Comparison of ENCODE assay signal across 1 cellular context in the genomic region with DNA sequence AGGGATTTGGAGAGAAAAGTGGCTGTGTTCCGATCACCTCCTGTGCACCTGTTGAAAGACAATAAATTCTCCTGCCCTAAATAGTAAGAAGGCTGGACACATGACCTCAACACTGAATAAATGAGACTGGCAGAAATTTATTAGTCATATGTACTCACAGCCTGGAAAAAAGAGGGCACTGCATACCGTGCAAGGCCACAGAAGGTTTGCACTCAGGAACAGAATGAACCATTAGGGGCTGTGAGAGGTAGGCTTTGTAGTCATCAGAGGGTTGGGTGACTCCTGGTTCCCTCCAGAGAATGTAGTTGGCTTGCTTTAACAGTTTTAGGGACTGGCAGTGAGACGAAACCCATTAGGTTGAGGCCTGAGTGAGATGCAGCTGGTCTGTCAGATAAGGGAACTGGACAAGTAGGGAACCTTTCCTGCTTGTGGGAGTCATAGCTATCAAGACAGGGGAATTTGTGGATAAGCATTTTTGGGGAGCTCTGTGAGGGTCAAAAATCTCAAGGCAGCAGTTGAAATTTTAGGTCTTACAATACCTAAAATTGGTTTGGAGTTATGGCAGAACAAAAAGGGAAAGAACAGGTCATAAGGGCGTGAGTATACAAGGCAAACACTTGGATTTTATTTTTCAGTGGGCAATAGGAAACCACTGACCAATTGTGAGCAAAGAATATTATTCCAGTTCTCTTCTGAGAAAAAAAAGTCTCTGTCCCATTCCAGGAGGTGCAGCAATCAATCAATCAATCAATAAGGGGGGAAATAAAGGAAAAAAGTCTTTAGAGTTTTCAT.
TF ChIP-seq lines count a peak whose summit lies in the region.

No MANE protein-coding gene starts in this region.

TF ChIP-seq in K562, 482 proteins besides CTCF, POLR2A, EP300 and RAD21 (continued from another document and continues in another):
- TF ChIP-seq ZNF639 (CRISPR knock-in tag; conservative IDR thresholded peaks at IDR 0.05 in 1 of 2, IDR thresholded peaks at IDR 0.05 in 1 of 2) (no peak; a peak in 1 of 4 replicates), HIVEP1 (CRISPR knock-in tag; IDR thresholded peaks at IDR 0.05) (no peak), PML (IDR thresholded peaks at IDR 0.05; ENCODE audit: low read length) (peak; percentile 95), ATF3 (IDR thresholded peaks at IDR 0.05) (peak; percentile 63; the same call in 1 of the 2 replicates), ATF3 (CRISPR knock-in tag; conservative IDR thresholded peaks at IDR 0.05) (0 out of 2 replicates have a peak, but pooled peaks have one; percentile 38), SRSF1 (IDR thresholded peaks at IDR 0.05; ENCODE audit: low read depth, low read length) (no peak), UBTF (IDR thresholded peaks at IDR 0.05; ENCODE audit: borderline replicate concordance in 1 of 2, low read depth in 2 of 2, low read length in 2 of 2) (peak in 1 of 2 experiments; percentile 82; a peak in 1 of 4 replicates), ZNF668 (CRISPR knock-in tag; IDR thresholded peaks at IDR 0.05) (no peak), ZBTB43 (CRISPR knock-in tag; IDR thresholded peaks at IDR 0.05) (no peak), ZBTB2 (IDR thresholded peaks at IDR 0.05) (peak; percentile 77; the same call in 1 of the 2 replicates), DEAF1 (CRISPR knock-in tag; IDR thresholded peaks at IDR 0.05) (peak; percentile 39; the same call in 1 of the 2 replicates), GTF2B (IDR thresholded peaks at IDR 0.05; ENCODE audit: extremely low read depth, insufficient read length) (no peak), SREBF1 (IDR thresholded peaks at IDR 0.05; ENCODE audit: borderline replicate concordance, low read depth, low read length) (0 out of 2 replicates have a peak, but pooled peaks have one; percentile 63), KAT2B (IDR thresholded peaks at IDR 0.05; ENCODE audit: low read depth, low read length) (no peak), ZBTB1 (CRISPR knock-in tag; IDR thresholded peaks at IDR 0.05; ENCODE audit: borderline replicate concordance, low read depth) (no peak), FOXO4 (CRISPR knock-in tag; IDR thresholded peaks at IDR 0.05) (no peak), RBM15 (IDR thresholded peaks at IDR 0.05; ENCODE audit: insufficient read depth, low read length) (no peak), ZBTB49 (CRISPR knock-in tag; IDR thresholded peaks at IDR 0.05; ENCODE audit: borderline replicate concordance) (no peak), ZNF274 (IDR thresholded peaks at IDR 0.05; ENCODE audit: borderline replicate concordance, low read depth, low read length) (no peak; the same call in 1 of the 2 replicates), ESRRA (IDR thresholded peaks at IDR 0.05; ENCODE audit: borderline replicate concordance, low read depth) (no peak; the same call in 1 of the 2 replicates), KDM4B (IDR thresholded peaks at IDR 0.05; ENCODE audit: borderline replicate concordance in 2 of 2, low read depth in 1 of 2) (no peak), HCFC1 (IDR thresholded peaks at IDR 0.05; ENCODE audit: low read depth, low read length) (peak; percentile 47; the same call in 1 of the 2 replicates), BCOR (IDR thresholded peaks at IDR 0.05) (peak; percentile 79), KLF1 (tag; IDR thresholded peaks at IDR 0.05) (no peak), MTA3 (IDR thresholded peaks at IDR 0.05; ENCODE audit: borderline replicate concordance) (peak; percentile 96)
- TF ChIP-seq, protein P1, sequence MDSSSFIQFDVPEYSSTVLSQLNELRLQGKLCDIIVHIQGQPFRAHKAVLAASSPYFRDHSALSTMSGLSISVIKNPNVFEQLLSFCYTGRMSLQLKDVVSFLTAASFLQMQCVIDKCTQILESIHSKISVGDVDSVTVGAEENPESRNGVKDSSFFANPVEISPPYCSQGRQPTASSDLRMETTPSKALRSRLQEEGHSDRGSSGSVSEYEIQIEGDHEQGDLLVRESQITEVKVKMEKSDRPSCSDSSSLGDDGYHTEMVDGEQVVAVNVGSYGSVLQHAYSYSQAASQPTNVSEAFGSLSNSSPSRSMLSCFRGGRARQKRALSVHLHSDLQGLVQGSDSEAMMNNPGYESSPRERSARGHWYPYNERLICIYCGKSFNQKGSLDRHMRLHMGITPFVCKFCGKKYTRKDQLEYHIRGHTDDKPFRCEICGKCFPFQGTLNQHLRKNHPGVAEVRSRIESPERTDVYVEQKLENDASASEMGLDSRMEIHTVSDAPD (CRISPR knock-in tag; IDR thresholded peaks at IDR 0.05) = no peak
